In genomic region chr3:188948658-188949400, GRCh38 we compare ENCODE assay signal across 7 cellular contexts.
DNase-seq lines count a peak whose midpoint lies in the region; ATAC-seq and TF ChIP-seq lines count a peak whose summit lies in the region.

No MANE protein-coding gene starts in this region.

- H3K36me3 Mint-ChIP-seq in glutamatergic neuron (ENCODE audit: unreplicated experiment) = no peaks in the 10 kb centered on the region
- no peaks in the 10 kb centered on the region for H3K36me3 Mint-ChIP-seq in activated CD4-positive, alpha-beta memory T cell treated with anti-CD3 and anti-CD28 coated beads for 36 hours

- intact Hi-C loops in psoas muscle (cut with DNase I) = loop anchor here (2.0 to 10.0 kb wide), 5 partner anchors 267 to 1210 kb away; no protein-coding TSS in a partner anchor
- intact Hi-C loops in activated CD4-positive, alpha-beta memory T cell treated with anti-CD3 and anti-CD28 coated beads for 36 hours (cut with micrococcal nuclease) = no loop called here

- POLR2A ChIA-PET in activated CD4-positive, alpha-beta memory T cell treated with anti-CD3 and anti-CD28 coated beads for 36 hours (lab: Charles Lee) = no interaction called here

- no peaks in the 10 kb centered on the region for H3K27me3 ChIP-seq in psoas muscle (ENCODE audit: insufficient read depth in 3 of 3, low read length in 2 of 3)

- peak overlapping the region; percentile 94 for H3K27ac ChIP-seq in psoas muscle

- no peaks in the 10 kb centered on the region for H3K9me3 ChIP-seq in psoas muscle

- CTCF ChIA-PET in activated CD4-positive, alpha-beta memory T cell treated with anti-CD3 and anti-CD28 coated beads for 36 hours (lab: Charles Lee) = interaction anchor here (0.6 to 1.0 kb wide), 2 partner anchors 228 to 1208 kb away, joined by 4 to 5 read pairs; no protein-coding TSS in a partner anchor

- 42 to 69% (median 61%) methylated on average over 6 of the region's 6 CpGs for whole genome bisulfite sequencing in psoas muscle, 3 donors

- H3K4me3 ChIP-seq in psoas muscle = peak overlapping the region; percentile 53

- no peaks in the 10 kb centered on the region for H3K4me1 Mint-ChIP-seq in glutamatergic neuron (ENCODE audit: low read depth, unreplicated experiment)
- peaks cover 27% of the 10 kb centered on the region for H3K4me1 Mint-ChIP-seq in activated CD4-positive, alpha-beta memory T cell treated with anti-CD3 and anti-CD28 coated beads for 36 hours (ENCODE audit: low read depth)

- H3K36me3 ChIP-seq in psoas muscle (ENCODE audit: insufficient read depth in 1 of 2, low read depth in 1 of 2) = no peaks in the 10 kb centered on the region

- H3K4me1 ChIP-seq in psoas muscle = peaks cover 44% of the 10 kb centered on the region

- no peaks in the 10 kb centered on the region for H3K27me3 Mint-ChIP-seq in glutamatergic neuron (ENCODE audit: unreplicated experiment)
- H3K27me3 Mint-ChIP-seq in activated CD4-positive, alpha-beta memory T cell treated with anti-CD3 and anti-CD28 coated beads for 36 hours = peaks cover 16% of the 10 kb centered on the region

- peak; percentile 27 for DNase-seq in HT-29 (ENCODE audit: low spot score)
- DNase-seq in SKM-1 treated with dmso at 0.1 percent for 144 hours (lab: John Stamatoyannopoulos, UW; ENCODE audit: unreplicated experiment) = peak; percentile 97
- DNase-seq in glutamatergic neuron = no peak
- no peak for DNase-seq in psoas muscle
- no peak for DNase-seq in activated CD4-positive, alpha-beta memory T cell treated with anti-CD3 and anti-CD28 coated beads for 36 hours
- DNase-seq in GM19240 (ENCODE audit: insufficient read length, low spot score) = no peak

- H3K9me3 Mint-ChIP-seq in glutamatergic neuron (ENCODE audit: unreplicated experiment) = peaks cover 4% of the 10 kb centered on the region
- H3K9me3 Mint-ChIP-seq in activated CD4-positive, alpha-beta memory T cell treated with anti-CD3 and anti-CD28 coated beads for 36 hours = no peaks in the 10 kb centered on the region

- peak overlapping the region; percentile 51 for H3K4me3 Mint-ChIP-seq in glutamatergic neuron (ENCODE audit: unreplicated experiment)
- H3K4me3 Mint-ChIP-seq in activated CD4-positive, alpha-beta memory T cell treated with anti-CD3 and anti-CD28 coated beads for 36 hours = no peak overlapping the region

- ATAC-seq in psoas muscle (peak in 3 of 4 donors; percentile 17 to 28 (median 24)), HG03135 (IDR thresholded peaks at IDR 0.05; ENCODE audit: unreplicated experiment) (no peak)

- TF ChIP-seq CTCF in glutamatergic neuron (IDR thresholded peaks at IDR 0.05; ENCODE audit: partially characterized antibody, unreplicated experiment) (no peak), psoas muscle (IDR thresholded peaks at IDR 0.05) (no peak)

- no peak overlapping the region for H3K27ac Mint-ChIP-seq in glutamatergic neuron (ENCODE audit: unreplicated experiment)
- H3K27ac Mint-ChIP-seq in activated CD4-positive, alpha-beta memory T cell treated with anti-CD3 and anti-CD28 coated beads for 36 hours = no peak overlapping the region

Comparison
In these comparisons a context has a peak if more than half of its experiments do, and no peak if none do; other contexts are left out.
1. DNase-seq: peak in HT-29 (single experiment) and SKM-1 treated with dmso at 0.1 percent for 144 hours (single experiment); none in glutamatergic neuron (single experiment), psoas muscle (0 of 2), activated CD4-positive, alpha-beta memory T cell treated with anti-CD3 and anti-CD28 coated beads for 36 hours (single experiment) and GM19240 (single experiment).